ENCODE assay signal across 8 cellular contexts in the genomic region with DNA sequence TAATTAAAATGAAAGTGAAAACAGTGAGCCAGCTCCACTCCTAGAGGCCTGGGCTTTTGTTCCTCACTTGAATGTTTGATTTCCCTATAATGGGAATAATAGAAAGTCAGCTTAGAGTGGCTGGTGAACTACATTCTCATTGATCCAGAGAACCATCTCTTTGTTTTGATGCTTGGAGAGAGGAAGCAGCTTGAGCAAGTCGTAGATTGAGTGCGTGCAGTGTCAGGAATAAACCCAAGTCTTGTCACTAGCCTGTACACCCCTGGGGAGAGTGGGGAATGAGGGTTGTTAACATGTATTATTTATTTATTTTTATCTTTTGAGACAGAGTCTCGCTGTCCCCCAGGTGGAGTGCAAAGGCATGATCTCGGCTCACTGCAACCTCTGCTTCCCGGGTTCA. TPM values are rescaled to one million over a fixed set of nuclear protein-coding genes. Genes with fewer than 3 reads are reported as not detected.
DNase-seq lines count a peak whose midpoint lies in the region; ATAC-seq, FAIRE-seq and TF ChIP-seq lines count a peak whose summit lies in the region.

No MANE protein-coding gene starts in this region.

- H3K4me1 Mint-ChIP-seq in astrocyte (ENCODE audit: low read depth, unreplicated experiment) (peaks cover 8% of the 10 kb centered on the region), type B pancreatic cell (ENCODE audit: unreplicated experiment) (peaks cover 9% of the 10 kb centered on the region)

- H3K27ac Mint-ChIP-seq in astrocyte (ENCODE audit: unreplicated experiment) = no peak overlapping the region
- peak overlapping the region; percentile 99 for H3K27ac Mint-ChIP-seq in type B pancreatic cell

- POLR2A ChIA-PET in A673 (lab: Charles Lee; ENCODE audit: low non-redundant PET) = interaction anchor here (0.6 to 0.7 kb wide), 2 partner anchors 425 to 598 kb away, joined by 3 to 4 read pairs; a partner anchor contains a TSS
- POLR2A ChIA-PET in HepG2 (lab: Yijun Ruan, JAX) = interaction anchor here (0.8 to 2.4 kb wide), 15 partner anchors 10 to 598 kb away, joined by 3 to 19 read pairs (median 4); a partner anchor contains a TSS

- peaks cover 21% of the 10 kb centered on the region for H4K20me1 ChIP-seq in astrocyte (ENCODE audit: insufficient read depth, low read length)
- no peaks in the 10 kb centered on the region for H4K20me1 ChIP-seq in HepG2 (ENCODE audit: insufficient read depth, low read length)

- H3K79me2 ChIP-seq in astrocyte (ENCODE audit: insufficient read depth, low read length) (peaks cover 41% of the 10 kb centered on the region), HepG2 (ENCODE audit: insufficient read depth, low read length) (peaks cover 19% of the 10 kb centered on the region)

- H3K27me3 Mint-ChIP-seq in astrocyte (ENCODE audit: low read depth, unreplicated experiment) (peaks cover 31% of the 10 kb centered on the region), type B pancreatic cell (peaks cover 35% of the 10 kb centered on the region)

- no peak for TF ChIP-seq POLR2A in HepG2 (IDR thresholded peaks at IDR 0.05; ENCODE audit: insufficient read depth in 1 of 2, low read depth in 2 of 2, low read length in 2 of 2)

- intact Hi-C loops in A673 (cut with micrococcal nuclease; ENCODE audit: unreplicated experiment) (loop anchor here (5.0 kb wide), 1 partner anchor 849 kb away; no protein-coding TSS in a partner anchor), HepG2 (cut with micrococcal nuclease; ENCODE audit: unreplicated experiment) (loop anchor here (2.0 kb wide), 1 partner anchor 588 kb away; no protein-coding TSS in a partner anchor)

- FAIRE-seq in astrocyte (lab: Jason Lieb, UNC) (no peak), HepG2 (lab: Jason Lieb, UNC) (no peak)

- 58% methylated on average over 5 of the region's 5 CpGs for WGBS in HUES64
- WGBS in HepG2 (ENCODE audit: low lambda C conversion rate) = 38% methylated on average over 5 of the region's 5 CpGs

- H3K36me3 ChIP-seq in A673 (ENCODE audit: insufficient read depth, low read length, poor library complexity, severe bottlenecking) = no peaks in the 10 kb centered on the region
- peaks cover 25% of the 10 kb centered on the region for H3K36me3 ChIP-seq in HUES64 (ENCODE audit: insufficient read depth, low read length)
- H3K36me3 ChIP-seq in astrocyte (ENCODE audit: insufficient read depth, low read length) = peaks cover 3% of the 10 kb centered on the region
- peaks cover 2 to 9% of the 10 kb centered on the region in 2 experiments; a peak in 4 of 5 replicates for H3K36me3 ChIP-seq in HepG2 (replicated peaks in 1 of 2; ENCODE audit: control insufficient read depth in 1 of 2, insufficient read depth in 2 of 2, low read length in 2 of 2)

- H3K9me3 ChIP-seq in A673 (ENCODE audit: low read depth, low read length, poor library complexity, severe bottlenecking) = no peaks in the 10 kb centered on the region
- H3K9me3 ChIP-seq in HUES64 (ENCODE audit: insufficient read depth, low read depth, low read length) = no peaks in the 10 kb centered on the region
- H3K9me3 ChIP-seq in astrocyte (ENCODE audit: insufficient read depth, low read depth, low read length) = no peaks in the 10 kb centered on the region
- no peaks in the 10 kb centered on the region for H3K9me3 ChIP-seq in HepG2 (ENCODE audit: low read length)

- H3K4me3 Mint-ChIP-seq in astrocyte (ENCODE audit: unreplicated experiment) (peak overlapping the region; percentile 96), type B pancreatic cell (peak overlapping the region; percentile 97)

- in situ Hi-C loops in HepG2 (cut with HindIII; ENCODE audit: extremely low pct_ligation_motif_present, low pct_unique_long_range_greater_than_20kb) = loop anchor here (5.0 kb wide), 1 partner anchor 584 kb away; no protein-coding TSS in a partner anchor

- TF ChIP-seq CTCF in A673 (conservative IDR thresholded peaks at IDR 0.05; ENCODE audit: low read depth, low read length) = no peak
- no peak for TF ChIP-seq CTCF in astrocyte (IDR thresholded peaks at IDR 0.05; ENCODE audit: insufficient read depth, low read depth, low read length)
- TF ChIP-seq CTCF in HepG2 (CRISPR knock-in tag; IDR thresholded peaks at IDR 0.05) = no peak
- TF ChIP-seq CTCF in type B pancreatic cell (conservative IDR thresholded peaks at IDR 0.05) = no peak

- CTCF ChIA-PET in A673 (lab: Charles Lee) = interaction anchor here (2.5 to 2.6 kb wide), 2 partner anchors 10 to 598 kb away, joined by 9 to 15 read pairs; a partner anchor contains a TSS
- CTCF ChIA-PET in HepG2 (lab: Yijun Ruan, JAX; ENCODE audit: low intra/inter-chr PET ratio, low total read pairs) = interaction anchor here (1.0 to 2.1 kb wide), 2 partner anchors 10 to 587 kb away, joined by 5 to 16 read pairs; no protein-coding TSS in a partner anchor

- H3K9ac ChIP-seq in HUES64 (ENCODE audit: low read depth, low read length) = peak overlapping the region; percentile 95; the same call in 1 of the 2 replicates
- peak overlapping the region; percentile 87 for H3K9ac ChIP-seq in astrocyte (ENCODE audit: low read length)
- peak overlapping the region; percentile 76 for H3K9ac ChIP-seq in HepG2 (ENCODE audit: insufficient read depth, low read depth, low read length)

- TF ChIP-seq EP300 in HepG2 (IDR thresholded peaks at IDR 0.05; ENCODE audit: low read depth in 2 of 2, low read length in 2 of 2) (no peak), HepG2 (CRISPR knock-in tag; IDR thresholded peaks at IDR 0.05; ENCODE audit: borderline replicate concordance) (no peak)

- no peak for DNase-seq in A673 (ENCODE audit: low spot score)
- DNase-seq in astrocyte (ENCODE audit: low read depth) = no peak
- no peak for DNase-seq in HepG2 (ENCODE audit: low spot score)
- DNase-seq in type B pancreatic cell (ENCODE audit: extremely low spot score, unreplicated experiment) = no peak

- H3K27me3 ChIP-seq in A673 (replicated peaks; ENCODE audit: insufficient read depth, low read depth, low read length, poor library complexity) = no peaks in the 10 kb centered on the region
- peaks cover 13% of the 10 kb centered on the region for H3K27me3 ChIP-seq in HUES64 (ENCODE audit: insufficient read depth, low read length)
- no peaks in the 10 kb centered on the region for H3K27me3 ChIP-seq in astrocyte (ENCODE audit: insufficient read depth, low read length)
- peaks cover 0 to 3% of the 10 kb centered on the region in 2 experiments; a peak in 1 of 5 replicates for H3K27me3 ChIP-seq in HepG2 (ENCODE audit: control insufficient read depth in 1 of 2, insufficient read depth in 2 of 2, low read length in 2 of 2)

- H2AFZ ChIP-seq in astrocyte (ENCODE audit: low read depth, low read length) (peak overlapping the region; percentile 81), HepG2 (ENCODE audit: low read length) (peak overlapping the region; percentile 84)

- peak overlapping the region; percentile 72 for H3K4me3 ChIP-seq in A673 (ENCODE audit: low read depth, low read length, poor library complexity, severe bottlenecking)
- H3K4me3 ChIP-seq in HUES64 (ENCODE audit: low read length) = peak overlapping the region; percentile 88
- H3K4me3 ChIP-seq in astrocyte (ENCODE audit: insufficient read depth, low read depth, low read length) = peak overlapping the region; percentile 93
- H3K4me3 ChIP-seq in HepG2 (replicated peaks in 1 of 3; ENCODE audit: insufficient read depth in 1 of 3, low read depth in 2 of 3, low read length in 3 of 3) = peak overlapping the region; percentile 79 to 85 (median 84)

- no peaks in the 10 kb centered on the region for H3K9me3 Mint-ChIP-seq in astrocyte (ENCODE audit: unreplicated experiment)
- no peaks in the 10 kb centered on the region for H3K9me3 Mint-ChIP-seq in type B pancreatic cell

- H3K4me2 ChIP-seq in astrocyte (ENCODE audit: low read length) (peak overlapping the region; percentile 90), HepG2 (ENCODE audit: low read depth, low read length) (peak overlapping the region; percentile 80)

- peaks cover 17% of the 10 kb centered on the region for H3K4me1 ChIP-seq in A673 (ENCODE audit: insufficient read depth, low read length, poor library complexity, severe bottlenecking)
- H3K4me1 ChIP-seq in HUES64 (ENCODE audit: insufficient read depth, low read length) = peaks cover 6% of the 10 kb centered on the region; the same call in 1 of the 2 replicates
- H3K4me1 ChIP-seq in astrocyte (ENCODE audit: insufficient read depth, low read length) = peaks cover 18% of the 10 kb centered on the region
- peaks cover 43% of the 10 kb centered on the region for H3K4me1 ChIP-seq in HepG2 (ENCODE audit: insufficient read depth, low read length)

- ATAC-seq in HepG2 (no peak), GM21447 (IDR thresholded peaks at IDR 0.05; ENCODE audit: unreplicated experiment) (no peak), GM21576 (IDR thresholded peaks at IDR 0.05; ENCODE audit: unreplicated experiment) (no peak), HG03565 (IDR thresholded peaks at IDR 0.05; ENCODE audit: unreplicated experiment) (no peak)

- H3K36me3 Mint-ChIP-seq in astrocyte (ENCODE audit: low read depth, unreplicated experiment) (no peaks in the 10 kb centered on the region), type B pancreatic cell (no peaks in the 10 kb centered on the region)

- no peak for TF ChIP-seq RAD21 in HepG2 (CRISPR knock-in tag; IDR thresholded peaks at IDR 0.05)

- peak overlapping the region; percentile 99 for H3K27ac ChIP-seq in A673 (ENCODE audit: low read depth, low read length, poor library complexity, severe bottlenecking)
- no peak overlapping the region for H3K27ac ChIP-seq in HUES64 (ENCODE audit: low read depth, low read length)
- peak overlapping the region; percentile 98 for H3K27ac ChIP-seq in astrocyte (ENCODE audit: low read depth, low read length)
- H3K27ac ChIP-seq in HepG2 (ENCODE audit: extremely low read length, insufficient read depth, low read length) = peak overlapping the region; percentile 81

- BruUV-seq in A673 (replicated peaks; lab: Mats Ljungman, UMichigan) = TSS peak; percentile 98
- BruUV-seq in HepG2 (replicated peaks; lab: Mats Ljungman, UMichigan) = TSS peak; percentile 87

RNA-seq across cellular contexts. Expression of a gene that starts 0.9 kb away (rescaled TPM):
- total RNA-seq in A673 (2021) (64.0 and 81.3 TPM in 2 replicates), astrocyte (32.3 and 38.4 TPM in 2 replicates), HepG2 (2016; rRNA removed; fragmentation: Illumina TruSeq; extraction: Trizol) (19.3 and 32.1 TPM in 2 replicates), type B pancreatic cell (ENCODE audit: low replicate concordance) (43.8 and 45.3 TPM in 2 replicates)
- polyA plus RNA-seq in HUES64 (2013, experiment 1 of 2) = 43.6 TPM
- polyA plus RNA-seq in HUES64 (2013, experiment 2 of 2) = 32.9 TPM
- total RNA-seq in HepG2 (2016; cell fraction: cytosol; rRNA removed; fragmentation: Illumina TruSeq; extraction: Trizol; ENCODE audit: low read depth) = 3.2 and 3.8 TPM in 2 replicates
- 22.5 and 34.8 TPM in 2 replicates for total RNA-seq in HepG2 (2016; cell fraction: insoluble cytoplasmic fraction; rRNA removed; fragmentation: Illumina TruSeq; extraction: Trizol)
- total RNA-seq in HepG2 (2016; cell fraction: membrane; rRNA removed; fragmentation: Illumina TruSeq; extraction: Trizol) = 6.8 and 8.5 TPM in 2 replicates
- 46.5 and 54.1 TPM in 2 replicates for total RNA-seq in HepG2 (2016; cell fraction: nucleus; rRNA removed; fragmentation: Illumina TruSeq; extraction: Trizol)
- polyA plus RNA-seq in HepG2 (2011; rRNA removed) = 19.6 and 21.4 TPM in 2 replicates
- 7.4 and 8.9 TPM in 2 replicates for polyA plus RNA-seq in HepG2 (2011; cell fraction: cytosol; rRNA removed)
- polyA plus RNA-seq in HepG2 (2011; cell fraction: nucleus; rRNA removed) = 30.7 and 32.0 TPM in 2 replicates
- polyA plus RNA-seq in HepG2 (2012) = 10.8 and 12.4 TPM in 2 replicates
- 1.7 and 1.8 TPM in 2 replicates for polyA plus RNA-seq in HepG2 (2016; cell fraction: cytosol; fragmentation: Illumina TruSeq; extraction: Trizol; ENCODE audit: low read depth)
- 14.0 and 14.1 TPM in 2 replicates for polyA plus RNA-seq in HepG2 (2016; cell fraction: insoluble cytoplasmic fraction; fragmentation: Illumina TruSeq; extraction: Trizol; ENCODE audit: low read depth)
- polyA plus RNA-seq in HepG2 (2016; cell fraction: membrane; fragmentation: Illumina TruSeq; extraction: Trizol; ENCODE audit: low read depth) = 2.6 and 3.8 TPM in 2 replicates
- 79.8 and 79.9 TPM in 2 replicates for polyA plus RNA-seq in HepG2 (2016; cell fraction: nucleus; fragmentation: Illumina TruSeq; extraction: Trizol; ENCODE audit: insufficient read depth, low read depth)
- polyA minus RNA-seq in HepG2 (2011; rRNA and poly(A)+ RNA removed; ENCODE audit: low replicate concordance) = 28.9 and 136 TPM in 2 replicates
- 6.3 and 10.3 TPM in 2 replicates for polyA minus RNA-seq in HepG2 (2011; cell fraction: cytosol; rRNA and poly(A)+ RNA removed)
- polyA minus RNA-seq in HepG2 (2011; cell fraction: nucleus; rRNA and poly(A)+ RNA removed) = 49.8 and 65.3 TPM in 2 replicates

RNA-seq across cellular contexts. Expression of a gene that starts 12.8 kb away (rescaled TPM):
- 29.7 and 38.7 TPM in 2 replicates for total RNA-seq in A673 (2021)
- polyA plus RNA-seq in HUES64 (2013, experiment 1 of 2) = 3.6 TPM
- polyA plus RNA-seq in HUES64 (2013, experiment 2 of 2) = 4.0 TPM
- total RNA-seq in astrocyte = 6.0 and 7.6 TPM in 2 replicates
- total RNA-seq in HepG2 (2016; rRNA removed; fragmentation: Illumina TruSeq; extraction: Trizol) = 0.42 and 0.91 TPM in 2 replicates
- total RNA-seq in HepG2 (2016; cell fraction: cytosol; rRNA removed; fragmentation: Illumina TruSeq; extraction: Trizol; ENCODE audit: low read depth) = 0.18 and 0.20 TPM in 2 replicates
- 0.55 and 0.93 TPM in 2 replicates for total RNA-seq in HepG2 (2016; cell fraction: insoluble cytoplasmic fraction; rRNA removed; fragmentation: Illumina TruSeq; extraction: Trizol)
- 0.69 and 0.74 TPM in 2 replicates for total RNA-seq in HepG2 (2016; cell fraction: membrane; rRNA removed; fragmentation: Illumina TruSeq; extraction: Trizol)
- 0.31 and 0.81 TPM in 2 replicates for total RNA-seq in HepG2 (2016; cell fraction: nucleus; rRNA removed; fragmentation: Illumina TruSeq; extraction: Trizol)
- 1.5 and 1.8 TPM in 2 replicates for polyA plus RNA-seq in HepG2 (2011; rRNA removed)
- 1.5 and 3.9 TPM in 2 replicates for polyA plus RNA-seq in HepG2 (2011; cell fraction: cytosol; rRNA removed)
- polyA plus RNA-seq in HepG2 (2011; cell fraction: nucleus; rRNA removed) = 3.8 and 4.4 TPM in 2 replicates
- 0.38 and 0.64 TPM in 2 replicates for polyA plus RNA-seq in HepG2 (2012)
- polyA plus RNA-seq in HepG2 (2016; cell fraction: cytosol; fragmentation: Illumina TruSeq; extraction: Trizol; ENCODE audit: low read depth) = 0.08 and 0.19 TPM in 2 replicates
- polyA plus RNA-seq in HepG2 (2016; cell fraction: insoluble cytoplasmic fraction; fragmentation: Illumina TruSeq; extraction: Trizol; ENCODE audit: low read depth) = 0.67 and 0.83 TPM in 2 replicates
- polyA plus RNA-seq in HepG2 (2016; cell fraction: membrane; fragmentation: Illumina TruSeq; extraction: Trizol; ENCODE audit: low read depth) = 0.63 and 0.93 TPM in 2 replicates
- 1.1 and 1.2 TPM in 2 replicates for polyA plus RNA-seq in HepG2 (2016; cell fraction: nucleus; fragmentation: Illumina TruSeq; extraction: Trizol; ENCODE audit: insufficient read depth, low read depth)
- polyA minus RNA-seq in HepG2 (2011; rRNA and poly(A)+ RNA removed; ENCODE audit: low replicate concordance) = 1.5 and 4.9 TPM in 2 replicates
- polyA minus RNA-seq in HepG2 (2011; cell fraction: cytosol; rRNA and poly(A)+ RNA removed) = 1.5 and 1.8 TPM in 2 replicates
- polyA minus RNA-seq in HepG2 (2011; cell fraction: nucleus; rRNA and poly(A)+ RNA removed) = 0.99 and 1.4 TPM in 2 replicates
- 9.3 and 13.9 TPM in 2 replicates for total RNA-seq in type B pancreatic cell (ENCODE audit: low replicate concordance)

RNA-seq across cellular contexts. Expression of a gene that starts 39.7 kb away (rescaled TPM):
- 20.9 and 23.1 TPM in 2 replicates for total RNA-seq in A673 (2021)
- polyA plus RNA-seq in HUES64 (2013, experiment 1 of 2) = 10.2 TPM
- 11.7 TPM for polyA plus RNA-seq in HUES64 (2013, experiment 2 of 2)
- total RNA-seq in astrocyte = 9.8 and 10.5 TPM in 2 replicates
- total RNA-seq in HepG2 (2016; rRNA removed; fragmentation: Illumina TruSeq; extraction: Trizol) = 3.2 and 7.3 TPM in 2 replicates
- total RNA-seq in HepG2 (2016; cell fraction: cytosol; rRNA removed; fragmentation: Illumina TruSeq; extraction: Trizol; ENCODE audit: low read depth) = 2.0 and 2.5 TPM in 2 replicates
- total RNA-seq in HepG2 (2016; cell fraction: insoluble cytoplasmic fraction; rRNA removed; fragmentation: Illumina TruSeq; extraction: Trizol) = 2.4 and 7.8 TPM in 2 replicates
- total RNA-seq in HepG2 (2016; cell fraction: membrane; rRNA removed; fragmentation: Illumina TruSeq; extraction: Trizol) = 3.7 and 4.9 TPM in 2 replicates
- 8.7 and 10.7 TPM in 2 replicates for total RNA-seq in HepG2 (2016; cell fraction: nucleus; rRNA removed; fragmentation: Illumina TruSeq; extraction: Trizol)
- 13.8 and 16.0 TPM in 2 replicates for polyA plus RNA-seq in HepG2 (2011; rRNA removed)
- polyA plus RNA-seq in HepG2 (2011; cell fraction: cytosol; rRNA removed) = 8.3 and 8.8 TPM in 2 replicates
- 49.0 and 57.1 TPM in 2 replicates for polyA plus RNA-seq in HepG2 (2011; cell fraction: nucleus; rRNA removed)
- 6.3 and 10.4 TPM in 2 replicates for polyA plus RNA-seq in HepG2 (2012)
- 1.9 and 2.6 TPM in 2 replicates for polyA plus RNA-seq in HepG2 (2016; cell fraction: cytosol; fragmentation: Illumina TruSeq; extraction: Trizol; ENCODE audit: low read depth)
- 3.4 and 3.6 TPM in 2 replicates for polyA plus RNA-seq in HepG2 (2016; cell fraction: insoluble cytoplasmic fraction; fragmentation: Illumina TruSeq; extraction: Trizol; ENCODE audit: low read depth)
- polyA plus RNA-seq in HepG2 (2016; cell fraction: membrane; fragmentation: Illumina TruSeq; extraction: Trizol; ENCODE audit: low read depth) = 3.5 and 4.2 TPM in 2 replicates
- 34.3 and 35.9 TPM in 2 replicates for polyA plus RNA-seq in HepG2 (2016; cell fraction: nucleus; fragmentation: Illumina TruSeq; extraction: Trizol; ENCODE audit: insufficient read depth, low read depth)
- 11.5 and 19.4 TPM in 2 replicates for polyA minus RNA-seq in HepG2 (2011; rRNA and poly(A)+ RNA removed; ENCODE audit: low replicate concordance)
- 2.8 and 4.9 TPM in 2 replicates for polyA minus RNA-seq in HepG2 (2011; cell fraction: cytosol; rRNA and poly(A)+ RNA removed)
- polyA minus RNA-seq in HepG2 (2011; cell fraction: nucleus; rRNA and poly(A)+ RNA removed) = 13.4 and 15.0 TPM in 2 replicates
- total RNA-seq in type B pancreatic cell (ENCODE audit: low replicate concordance) = 7.9 and 22.8 TPM in 2 replicates
